Comparison of ENCODE assay signal across 19 cellular contexts in genomic region chr13:46773556-46773955, GRCh38.
"Had no signal": no experiment of that assay in that cellular context is flagged by ENCODE, and none has a peak within 500 bp of the region (broad histone marks: within the 10 kb centered on the region; RNA-seq: fewer than 3 reads in every experiment).

No MANE protein-coding gene starts in this region.

- H3K4me1 ChIP-seq: sigmoid colon had no signal

- H3K27ac ChIP-seq: epithelial cell of prostate, neutrophil, sigmoid colon, transverse colon had no signal

- H3K9me3 ChIP-seq: esophagus muscularis mucosa, gastroesophageal sphincter, neutrophil, sigmoid colon, transverse colon had no signal

- DNase-seq: effector memory CD8-positive, alpha-beta T cell; foreskin fibroblast; glutamatergic neuron; immature natural killer cell; kidney; left cardiac atrium; left ventricle myocardium superior; naive thymus-derived CD4-positive, alpha-beta T cell; posterior cingulate gyrus; sigmoid colon; small intestine; stimulated activated CD4-positive, alpha-beta T cell treated with anti-CD3 and anti-CD28 coated beads, Interleukin-12 subunit alpha, Interleukin-12 subunit beta, amount 100 ng/mL, for 4 hours; stimulated activated naive CD4-positive, alpha-beta T cell treated with Interleukin-2 at 50 U/mL for 16 hours; transverse colon had no signal

- H3K4me3 ChIP-seq: esophagus muscularis mucosa, gastroesophageal sphincter, lung, sigmoid colon, transverse colon had no signal

- H3K27me3 ChIP-seq: esophagus muscularis mucosa, gastroesophageal sphincter, neutrophil, sigmoid colon, transverse colon had no signal
